2 cellular contexts compared by ENCODE assay signal in genomic region chr1:228777211-228777610, GRCh38. TPM values are rescaled to one million over a fixed set of nuclear protein-coding genes. Genes with fewer than 3 reads are reported as not detected.
"Had no signal": no experiment of that assay in that cellular context is flagged by ENCODE, and none has a peak within 500 bp of the region (broad histone marks: within the 10 kb centered on the region; RNA-seq: fewer than 3 reads in every experiment).

No MANE protein-coding gene starts in this region.

- ATAC-seq: GM12878 had no signal

- DNase-seq: GF-D8 had no signal

- H3K4me3 ChIP-seq: GM12878 had no signal

RNA-seq across cellular contexts. Expression of gene RHOU, which starts 41.9 kb away (rescaled TPM):
- total RNA-seq: GM12878 had no signal
- polyA plus RNA-seq: GM12878 had no signal
